24 cellular contexts compared by ENCODE assay signal in genomic region chr6:40891686-40892085, GRCh38.
"Had no signal": no experiment of that assay in that cellular context is flagged by ENCODE, and none has a peak within 500 bp of the region (broad histone marks: within the 10 kb centered on the region; RNA-seq: fewer than 3 reads in every experiment).

No MANE protein-coding gene starts in this region.

- DNase-seq: activated CD4-positive, alpha-beta memory T cell treated with anti-CD3 and anti-CD28 coated beads, Interleukin-2, amount 10 ng/mL, durations not matched to agents 7 days and 5 days; activated CD4-positive, alpha-beta T cell treated with anti-CD3 and anti-CD28 coated beads, Interleukin-2, amount 50 U/mL, for 1 hour; activated naive CD4-positive, alpha-beta T cell treated with anti-CD3 and anti-CD28 coated beads, Interleukin-2, amount 50 U/mL, for 16 hours; activated naive CD8-positive, alpha-beta T cell treated with anti-CD3 and anti-CD28 coated beads, Interleukin-2, amount 10 ng/mL, durations not matched to agents 7 days and 5 days; activated T-cell treated with anti-CD3 and anti-CD28 coated beads, Interleukin-2, amount 50 U/mL, for 72 hours; adrenal gland; anterior cingulate cortex; NCI-H1092; NCI-H1436; NCI-H187; NCI-H2081; NCI-H345; NCI-H510A; NCI-H526 treated with DMSO at 0.1 percent for 48 hours; NK-92 treated with Interleukin-12 subunit alpha and Interleukin-12 subunit beta, amount 100 ng/mL, for 24 hours; OCI-M1; SHP77; T-helper 9 cell had no signal

- H3K9me3 Mint-ChIP-seq: activated CD4-positive, alpha-beta memory T cell treated with anti-CD3 and anti-CD28 coated beads, Interleukin-2, amount 10 ng/mL, durations not matched to agents 7 days and 5 days; activated naive CD8-positive, alpha-beta T cell treated with anti-CD3 and anti-CD28 coated beads, Interleukin-2, amount 10 ng/mL, durations not matched to agents 7 days and 5 days; activated T-cell treated with anti-CD3 and anti-CD28 coated beads, Interleukin-2, amount 50 U/mL, for 72 hours; central memory CD8-positive, alpha-beta T cell; T-helper 1 cell treated with Interleukin-12 subunit alpha and Interleukin-12 subunit beta and Interleukin-4 antibody, amounts not matched to agents 30 μg/mL and 1 μg/mL, for 36 hours; WTC11 had no signal

- H3K4me3 Mint-ChIP-seq: activated CD4-positive, alpha-beta memory T cell treated with anti-CD3 and anti-CD28 coated beads, Interleukin-2, amount 10 ng/mL, durations not matched to agents 7 days and 5 days; activated naive CD8-positive, alpha-beta T cell treated with anti-CD3 and anti-CD28 coated beads, Interleukin-2, amount 10 ng/mL, durations not matched to agents 7 days and 5 days; activated T-cell treated with anti-CD3 and anti-CD28 coated beads, Interleukin-2, amount 50 U/mL, for 72 hours; central memory CD8-positive, alpha-beta T cell; T-helper 1 cell treated with Interleukin-12 subunit alpha and Interleukin-12 subunit beta and Interleukin-4 antibody, amounts not matched to agents 30 μg/mL and 1 μg/mL, for 36 hours; WTC11 had no signal

- H3K4me2 ChIP-seq: KMS-11 had no signal

- H3K36me3 ChIP-seq: adrenal gland, SJSA1 had no signal

- H3K4me3 ChIP-seq: adrenal gland, SJSA1 had no signal

- H3K27ac Mint-ChIP-seq: activated CD4-positive, alpha-beta memory T cell treated with anti-CD3 and anti-CD28 coated beads, Interleukin-2, amount 10 ng/mL, durations not matched to agents 7 days and 5 days; activated naive CD8-positive, alpha-beta T cell treated with anti-CD3 and anti-CD28 coated beads, Interleukin-2, amount 10 ng/mL, durations not matched to agents 7 days and 5 days; activated T-cell treated with anti-CD3 and anti-CD28 coated beads, Interleukin-2, amount 50 U/mL, for 72 hours; T-helper 1 cell treated with Interleukin-12 subunit alpha and Interleukin-12 subunit beta and Interleukin-4 antibody, amounts not matched to agents 30 μg/mL and 1 μg/mL, for 36 hours; WTC11 had no signal

- H3K27me3 ChIP-seq: adrenal gland had no signal

- H3K36me3 Mint-ChIP-seq: activated naive CD8-positive, alpha-beta T cell treated with anti-CD3 and anti-CD28 coated beads, Interleukin-2, amount 10 ng/mL, durations not matched to agents 7 days and 5 days; WTC11 had no signal

- H3K27ac ChIP-seq: adrenal gland, KMS-11, SJSA1 had no signal

- H3K9ac ChIP-seq: KMS-11 had no signal

- H3K4me1 Mint-ChIP-seq: activated CD4-positive, alpha-beta memory T cell treated with anti-CD3 and anti-CD28 coated beads, Interleukin-2, amount 10 ng/mL, durations not matched to agents 7 days and 5 days; activated naive CD8-positive, alpha-beta T cell treated with anti-CD3 and anti-CD28 coated beads, Interleukin-2, amount 10 ng/mL, durations not matched to agents 7 days and 5 days; central memory CD8-positive, alpha-beta T cell had no signal

- FAIRE-seq: RCC 7860 had no signal

- H3K27me3 Mint-ChIP-seq: activated naive CD8-positive, alpha-beta T cell treated with anti-CD3 and anti-CD28 coated beads, Interleukin-2, amount 10 ng/mL, durations not matched to agents 7 days and 5 days had no signal

- H3K9me3 ChIP-seq: adrenal gland, SJSA1 had no signal
